ENCODE assay signal across 8 cellular contexts in the genomic region with DNA sequence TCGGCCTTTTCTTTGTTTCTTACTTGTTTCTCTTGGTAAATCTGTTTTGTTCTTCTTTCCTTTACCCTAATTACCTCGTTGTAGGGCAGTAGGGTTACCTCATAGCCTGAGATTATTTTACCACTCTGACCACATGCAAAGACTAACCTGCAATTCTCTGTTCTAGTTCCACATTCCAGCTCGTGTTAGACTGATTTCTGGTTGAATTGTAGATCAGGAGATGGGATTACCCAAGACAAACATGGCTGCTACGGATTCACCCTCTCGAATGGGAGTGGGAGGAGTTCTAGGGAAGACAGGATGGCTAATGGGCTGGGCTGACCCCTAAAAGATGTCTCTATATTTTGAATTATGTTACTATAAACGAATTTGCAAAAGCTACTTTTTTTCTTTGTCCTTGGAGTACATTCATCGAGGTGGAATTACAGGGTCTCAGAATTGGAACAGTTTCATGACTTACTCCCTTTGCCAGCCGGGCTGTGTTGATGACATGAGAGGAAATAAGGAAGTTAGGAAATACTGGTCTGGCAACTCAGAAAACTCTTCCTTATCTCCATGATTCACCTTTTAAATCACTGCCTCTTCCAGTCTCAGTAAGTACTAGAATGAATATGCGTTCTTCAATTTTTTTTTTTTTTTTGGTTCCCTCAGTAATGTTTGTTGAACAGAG. TPM values are rescaled to one million over a fixed set of nuclear protein-coding genes. Genes with fewer than 3 reads are reported as not detected.
DNase-seq lines count a peak whose midpoint lies in the region; ATAC-seq and TF ChIP-seq lines count a peak whose summit lies in the region.

No MANE protein-coding gene starts in this region.

- no peak overlapping the region for H3K4me3 Mint-ChIP-seq in stimulated activated memory B cell treated with anti-CD40 and anti-IgM and Interleukin-4, amounts not matched to agents 10 μg/mL and 1 μg/mL and 100 μg/mL, for 72 hours

- H3K9me3 Mint-ChIP-seq in stimulated activated memory B cell treated with anti-CD40 and anti-IgM and Interleukin-4, amounts not matched to agents 10 μg/mL and 1 μg/mL and 100 μg/mL, for 72 hours: no peaks in the 10 kb centered on the region

- no peaks in the 10 kb centered on the region for H3K36me3 Mint-ChIP-seq in stimulated activated memory B cell treated with anti-CD40 and anti-IgM and Interleukin-4, amounts not matched to agents 10 μg/mL and 1 μg/mL and 100 μg/mL, for 72 hours

- ATAC-seq in GM19372 (IDR thresholded peaks at IDR 0.05; ENCODE audit: low read depth, unreplicated experiment) (peak; percentile 59), HG03378 (IDR thresholded peaks at IDR 0.05; ENCODE audit: unreplicated experiment) (peak; percentile 76), omental fat pad (ENCODE audit: low FRiP score) (peak; percentile 97)
- ATAC-seq in stimulated activated memory B cell treated with anti-CD40 and anti-IgM and Interleukin-4, amounts not matched to agents 10 μg/mL and 1 μg/mL and 100 μg/mL, for 72 hours: no peak

- peaks cover 13% of the 10 kb centered on the region for H3K4me1 Mint-ChIP-seq in stimulated activated memory B cell treated with anti-CD40 and anti-IgM and Interleukin-4, amounts not matched to agents 10 μg/mL and 1 μg/mL and 100 μg/mL, for 72 hours

- TF ChIP-seq CTCF in omental fat pad (IDR thresholded peaks at IDR 0.05): no peak

- H3K27me3 Mint-ChIP-seq in stimulated activated memory B cell treated with anti-CD40 and anti-IgM and Interleukin-4, amounts not matched to agents 10 μg/mL and 1 μg/mL and 100 μg/mL, for 72 hours: no peaks in the 10 kb centered on the region

- no peak overlapping the region for H3K27ac Mint-ChIP-seq in stimulated activated memory B cell treated with anti-CD40 and anti-IgM and Interleukin-4, amounts not matched to agents 10 μg/mL and 1 μg/mL and 100 μg/mL, for 72 hours

- DNase-seq in amniotic epithelial cell (ENCODE audit: low read depth) (peak; percentile 99), omental fat pad (ENCODE audit: low spot score) (no peak), ecto neural progenitor cell (ENCODE audit: low spot score) (no peak), NCI-H187 treated with DMSO at 0.1 percent for 48 hours (lab: John Stamatoyannopoulos, UW) (no peak)
- no peak for DNase-seq in activated CD4-positive, alpha-beta T cell treated with anti-CD3 and anti-CD28 coated beads for 48 hours

RNA-seq across cellular contexts. Expression of gene FBXW7, which starts 36.7 kb away (rescaled TPM):
- total RNA-seq in omental fat pad: 10 to 100 TPM; 44.3 to 62.0 (median 49.9) TPM
